Comparison of ENCODE assay signal across 26 cellular contexts in the genomic region with DNA sequence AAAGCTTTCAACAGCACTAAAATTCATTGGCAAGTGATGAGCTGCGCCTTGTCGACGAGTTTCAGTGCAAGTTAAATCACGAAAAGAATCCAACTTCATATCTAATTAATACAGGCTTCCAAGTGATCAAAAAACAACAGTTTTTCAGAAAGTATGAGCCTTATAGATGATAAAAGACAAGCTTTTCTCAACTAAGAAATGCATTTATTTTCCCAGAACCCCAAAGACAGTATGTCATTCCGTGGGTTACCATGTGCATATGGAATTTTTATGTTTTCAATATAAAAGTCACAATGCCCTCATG.
DNase-seq lines count a peak whose midpoint lies in the region; ATAC-seq lines count a peak whose summit lies in the region.
"Had no signal": no experiment of that assay in that cellular context is flagged by ENCODE, and none has a peak within 500 bp of the region (broad histone marks: within the 10 kb centered on the region; RNA-seq: fewer than 3 reads in every experiment).

No MANE protein-coding gene starts in this region.

- H3K36me3 ChIP-seq in HUES6 (ENCODE audit: control insufficient read depth, insufficient read depth, low read length) = no peaks in the 10 kb centered on the region
- no peaks in the 10 kb centered on the region for H3K36me3 ChIP-seq in ectodermal cell (ENCODE audit: control insufficient read depth, insufficient read depth, low read length)
- H3K36me3 ChIP-seq in iPS-20b (ENCODE audit: insufficient read depth, low read depth, low read length) = no peaks in the 10 kb centered on the region
- H3K36me3 ChIP-seq: esophagus squamous epithelium, gastroesophageal sphincter, ovary, right atrium auricular region, thoracic aorta had no signal

- WGBS in ectodermal cell, 2 experiments = 14 to 15% methylated on average over 4 to 5 of the region's 5 CpGs

- no peak for DNase-seq in substantia nigra (lab: John Stamatoyannopoulos, UW)
- no peak for DNase-seq in OCI-M2 (lab: John Stamatoyannopoulos, UW; ENCODE audit: unreplicated experiment)
- DNase-seq in AG20443 (ENCODE audit: low spot score) = no peak
- DNase-seq in activated CD4-positive, alpha-beta T cell treated with anti-CD3 and anti-CD28 coated beads for 4 hours = no peak
- DNase-seq: activated gamma-delta T cell; activated naive CD8-positive, alpha-beta T cell treated with anti-CD3 and anti-CD28 coated beads, Interleukin-2, amount 50 U/mL, for 24 hours; body of pancreas; esophagus squamous epithelium; HFFc6; left cardiac atrium; mesenchymal stem cell; NCI-H1436; NK-92 treated with Interleukin-12 subunit alpha and Interleukin-12 subunit beta, amount 100 ng/mL, for 24 hours; ovary; SIG-M5; stimulated activated CD4-positive, alpha-beta T cell treated with anti-CD3 and anti-CD28 coated beads, Interleukin-4, amount 100 ng/mL, for 24 hours; stimulated activated naive B cell treated with anti-CD40 and anti-IgM and Interleukin-4, amounts not matched to agents 10 μg/mL and 1 μg/mL and 100 μg/mL, for 72 hours had no signal

- H3K9ac ChIP-seq in HUES6 (ENCODE audit: low read length) = peak overlapping the region; percentile 76
- H3K9ac ChIP-seq in iPS-20b (ENCODE audit: low read depth, low read length) = peak overlapping the region; percentile 95
- H3K9ac ChIP-seq: KMS-11 had no signal

- H3K4me1 ChIP-seq in HUES6 (ENCODE audit: control insufficient read depth, insufficient read depth, low read length) = peaks cover 54% of the 10 kb centered on the region
- peaks cover 29% of the 10 kb centered on the region for H3K4me1 ChIP-seq in ectodermal cell (ENCODE audit: control insufficient read depth, insufficient read depth, low read length)
- H3K4me1 ChIP-seq in iPS-20b (ENCODE audit: insufficient read depth, low read length) = peaks cover 53% of the 10 kb centered on the region

- H3K9me3 ChIP-seq in HUES6 (ENCODE audit: control insufficient read depth, insufficient read depth, low read depth, low read length) (no peaks in the 10 kb centered on the region), ectodermal cell (ENCODE audit: control insufficient read depth, low read length) (no peaks in the 10 kb centered on the region), iPS-20b (ENCODE audit: insufficient read depth, low read depth, low read length) (no peaks in the 10 kb centered on the region)
- H3K9me3 ChIP-seq: body of pancreas, esophagus squamous epithelium, gastroesophageal sphincter, ovary, right atrium auricular region, thoracic aorta had no signal

- H3K27ac ChIP-seq in HUES6 (ENCODE audit: low read depth, low read length) = no peak overlapping the region
- peak overlapping the region; percentile 99 for H3K27ac ChIP-seq in ectodermal cell (ENCODE audit: insufficient read depth, low read depth, low read length, poor library complexity, severe bottlenecking)
- H3K27ac ChIP-seq in iPS-20b (ENCODE audit: low read length) = peak overlapping the region; percentile 68
- peak overlapping the region; percentile 87 for H3K27ac ChIP-seq in substantia nigra (ENCODE audit: low read depth, low read length, poor library complexity, severe bottlenecking)
- H3K27ac ChIP-seq: esophagus squamous epithelium, KMS-11, ovary, right atrium auricular region, thoracic aorta had no signal

- H3K4me3 ChIP-seq in HUES6 (ENCODE audit: low read depth, low read length) (peak overlapping the region; percentile 75), ectodermal cell (ENCODE audit: insufficient read depth, low read depth, low read length) (peak overlapping the region; percentile 52), iPS-20b (ENCODE audit: low read length) (peak overlapping the region; percentile 87)
- H3K4me3 ChIP-seq: body of pancreas, esophagus squamous epithelium, ovary, right atrium auricular region, thoracic aorta had no signal

- ATAC-seq in HG02884 (IDR thresholded peaks at IDR 0.05; ENCODE audit: unreplicated experiment) = no peak
- ATAC-seq: activated naive CD8-positive, alpha-beta T cell treated with anti-CD3 and anti-CD28 coated beads, Interleukin-2, amount 50 U/mL, for 24 hours; gastroesophageal sphincter; left cardiac atrium; Panc1; stimulated activated naive B cell treated with anti-CD40 and anti-IgM and Interleukin-4, amounts not matched to agents 10 μg/mL and 1 μg/mL and 100 μg/mL, for 72 hours had no signal

- H3K27me3 ChIP-seq in HUES6 (ENCODE audit: control insufficient read depth, insufficient read depth, low read length) = no peaks in the 10 kb centered on the region; the same call in 1 of the 2 replicates
- no peaks in the 10 kb centered on the region for H3K27me3 ChIP-seq in ectodermal cell (ENCODE audit: control insufficient read depth, insufficient read depth, low read length, poor library complexity, severe bottlenecking)
- H3K27me3 ChIP-seq in iPS-20b (ENCODE audit: insufficient read depth, low read length) = peaks cover 10% of the 10 kb centered on the region
- H3K27me3 ChIP-seq: body of pancreas, gastroesophageal sphincter, ovary, right atrium auricular region had no signal
